25 cellular contexts compared by ENCODE assay signal in the genomic region with DNA sequence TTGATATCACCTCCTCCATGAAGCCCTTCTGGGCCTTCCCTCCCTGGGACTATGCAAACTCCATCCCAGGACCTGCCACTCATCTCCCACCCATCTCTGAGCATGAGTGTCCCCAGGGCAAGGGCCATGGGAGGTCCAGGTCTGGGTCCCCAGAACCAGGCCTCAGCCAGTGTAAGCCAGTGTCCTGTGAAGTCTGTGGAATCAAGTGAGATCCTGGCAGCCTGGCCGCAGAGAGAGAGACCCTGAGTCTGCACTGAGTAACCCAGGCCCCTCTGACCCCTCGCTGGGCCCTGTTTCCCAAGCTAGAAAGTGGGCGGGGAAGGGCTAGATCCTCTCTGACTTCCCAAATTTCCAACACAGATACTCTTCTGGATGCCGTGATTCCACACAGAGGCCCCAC.
"Had no signal": no experiment of that assay in that cellular context is flagged by ENCODE, and none has a peak within 500 bp of the region (broad histone marks: within the 10 kb centered on the region; RNA-seq: fewer than 3 reads in every experiment).

No MANE protein-coding gene starts in this region.

- H3K4me1 ChIP-seq: body of pancreas had no signal

- ATAC-seq: activated CD4-positive, CD25-positive, alpha-beta regulatory T cell treated with anti-CD3 and anti-CD28 coated beads, Interleukin-2, amount 50 U/mL, for 24 hours; activated naive CD4-positive, alpha-beta T cell treated with anti-CD3 and anti-CD28 coated beads, Interleukin-2, amount 50 U/mL, for 72 hours; body of pancreas had no signal

- H3K27ac ChIP-seq: body of pancreas, left lung, ovary, suprapubic skin, WERI-Rb-1 had no signal

- H3K36me3 ChIP-seq: esophagus muscularis mucosa, heart right ventricle, left lung, ovary, prostate gland, suprapubic skin, tibial artery, WERI-Rb-1 had no signal

- H3K9me3 ChIP-seq: body of pancreas, esophagus muscularis mucosa, heart right ventricle, left lung, mucosa of descending colon, ovary, prostate gland, suprapubic skin, tibial artery had no signal

- DNase-seq: activated CD4-positive, alpha-beta T cell treated with anti-CD3 and anti-CD28 coated beads for 48 hours; activated CD4-positive, alpha-beta T cell treated with anti-CD3 and anti-CD28 coated beads, Interleukin-2, amount 50 U/mL, for 48 hours; activated CD8-positive, alpha-beta memory T cell treated with anti-CD3 and anti-CD28 coated beads for 24 hours; activated CD8-positive, alpha-beta memory T cell treated with anti-CD3 and anti-CD28 coated beads, Interleukin-2, amount 50 U/mL, for 48 hours; anterior cingulate cortex; cerebellar nuclear complex; cortex of kidney; foreskin melanocyte; heart right ventricle; retina; stimulated activated CD4-positive, alpha-beta T cell treated with anti-CD3 and anti-CD28 coated beads, Interleukin-15, amount 100 ng/mL, for 24 hours; stimulated activated CD4-positive, alpha-beta T cell treated with anti-CD3 and anti-CD28 coated beads, Interleukin-2, amount 100 ng/mL, for 24 hours; stimulated activated naive CD4-positive, alpha-beta T cell; WERI-Rb-1 had no signal

- H3K4me3 ChIP-seq: body of pancreas, esophagus muscularis mucosa, heart right ventricle, left lung, lung, mucosa of descending colon, ovary, prostate gland, suprapubic skin, tibial artery had no signal

- H3K27me3 ChIP-seq: body of pancreas, ovary, suprapubic skin had no signal
